In the genomic region with DNA sequence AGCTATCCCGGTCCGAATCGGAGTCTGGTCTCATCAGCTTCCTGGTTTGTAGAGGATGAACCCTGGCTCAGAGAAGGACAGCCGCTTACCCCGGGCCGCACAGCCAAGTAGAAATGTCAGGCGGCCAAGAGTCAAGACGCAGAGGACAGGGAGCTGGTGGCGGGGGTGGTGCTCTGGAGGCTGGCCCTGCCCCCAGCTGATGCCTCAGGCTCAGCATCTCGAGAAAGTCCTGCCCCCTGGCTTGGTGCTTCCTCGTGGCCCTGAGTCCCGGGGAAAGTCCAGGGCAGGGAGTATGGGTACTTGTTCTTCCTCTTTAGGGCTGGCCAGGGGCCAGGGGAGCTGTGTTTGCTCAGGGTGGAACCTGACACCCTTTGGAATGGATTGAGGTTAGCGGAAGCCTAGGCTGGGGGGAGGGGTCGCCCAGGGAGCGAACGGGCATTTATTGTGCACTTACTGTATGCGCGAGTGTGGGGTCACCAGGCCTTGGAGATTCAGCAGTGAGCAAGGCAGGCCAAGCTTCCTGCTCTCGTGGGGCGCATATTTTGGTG, we compare ENCODE assay signal across 1 cellular context.
TF ChIP-seq lines count a peak whose summit lies in the region.

No MANE protein-coding gene starts in this region.

TF ChIP-seq in HepG2, 621 proteins besides CTCF, POLR2A, EP300 and RAD21 (continued from another document and continues in another):
- TF ChIP-seq, protein P1, sequence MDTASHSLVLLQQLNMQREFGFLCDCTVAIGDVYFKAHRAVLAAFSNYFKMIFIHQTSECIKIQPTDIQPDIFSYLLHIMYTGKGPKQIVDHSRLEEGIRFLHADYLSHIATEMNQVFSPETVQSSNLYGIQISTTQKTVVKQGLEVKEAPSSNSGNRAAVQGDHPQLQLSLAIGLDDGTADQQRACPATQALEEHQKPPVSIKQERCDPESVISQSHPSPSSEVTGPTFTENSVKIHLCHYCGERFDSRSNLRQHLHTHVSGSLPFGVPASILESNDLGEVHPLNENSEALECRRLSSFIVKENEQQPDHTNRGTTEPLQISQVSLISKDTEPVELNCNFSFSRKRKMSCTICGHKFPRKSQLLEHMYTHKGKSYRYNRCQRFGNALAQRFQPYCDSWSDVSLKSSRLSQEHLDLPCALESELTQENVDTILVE (CRISPR knock-in tag; IDR thresholded peaks at IDR 0.05) = peak; percentile 83
- TF ChIP-seq, protein P2, sequence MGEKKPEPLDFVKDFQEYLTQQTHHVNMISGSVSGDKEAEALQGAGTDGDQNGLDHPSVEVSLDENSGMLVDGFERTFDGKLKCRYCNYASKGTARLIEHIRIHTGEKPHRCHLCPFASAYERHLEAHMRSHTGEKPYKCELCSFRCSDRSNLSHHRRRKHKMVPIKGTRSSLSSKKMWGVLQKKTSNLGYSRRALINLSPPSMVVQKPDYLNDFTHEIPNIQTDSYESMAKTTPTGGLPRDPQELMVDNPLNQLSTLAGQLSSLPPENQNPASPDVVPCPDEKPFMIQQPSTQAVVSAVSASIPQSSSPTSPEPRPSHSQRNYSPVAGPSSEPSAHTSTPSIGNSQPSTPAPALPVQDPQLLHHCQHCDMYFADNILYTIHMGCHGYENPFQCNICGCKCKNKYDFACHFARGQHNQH (CRISPR knock-in tag; IDR thresholded peaks at IDR 0.05) = peak; percentile 84
- TF ChIP-seq ZNF296 (CRISPR knock-in tag; conservative IDR thresholded peaks at IDR 0.05) = no peak
- no peak for TF ChIP-seq REL (CRISPR knock-in tag; conservative IDR thresholded peaks at IDR 0.05)
- TF ChIP-seq, protein P3, sequence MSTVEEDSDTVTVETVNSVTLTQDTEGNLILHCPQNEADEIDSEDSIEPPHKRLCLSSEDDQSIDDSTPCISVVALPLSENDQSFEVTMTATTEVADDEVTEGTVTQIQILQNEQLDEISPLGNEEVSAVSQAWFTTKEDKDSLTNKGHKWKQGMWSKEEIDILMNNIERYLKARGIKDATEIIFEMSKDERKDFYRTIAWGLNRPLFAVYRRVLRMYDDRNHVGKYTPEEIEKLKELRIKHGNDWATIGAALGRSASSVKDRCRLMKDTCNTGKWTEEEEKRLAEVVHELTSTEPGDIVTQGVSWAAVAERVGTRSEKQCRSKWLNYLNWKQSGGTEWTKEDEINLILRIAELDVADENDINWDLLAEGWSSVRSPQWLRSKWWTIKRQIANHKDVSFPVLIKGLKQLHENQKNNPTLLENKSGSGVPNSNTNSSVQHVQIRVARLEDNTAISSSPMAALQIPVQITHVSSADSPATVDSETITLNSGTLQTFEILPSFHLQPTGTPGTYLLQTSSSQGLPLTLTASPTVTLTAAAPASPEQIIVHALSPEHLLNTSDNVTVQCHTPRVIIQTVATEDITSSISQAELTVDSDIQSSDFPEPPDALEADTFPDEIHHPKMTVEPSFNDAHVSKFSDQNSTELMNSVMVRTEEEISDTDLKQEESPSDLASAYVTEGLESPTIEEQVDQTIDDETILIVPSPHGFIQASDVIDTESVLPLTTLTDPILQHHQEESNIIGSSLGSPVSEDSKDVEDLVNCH (CRISPR knock-in tag; IDR thresholded peaks at IDR 0.05) = no peak
- TF ChIP-seq STAG1 (CRISPR knock-in tag; IDR thresholded peaks at IDR 0.05) = peak; percentile 10; the same call in 1 of the 2 replicates
- TF ChIP-seq, protein P4, sequence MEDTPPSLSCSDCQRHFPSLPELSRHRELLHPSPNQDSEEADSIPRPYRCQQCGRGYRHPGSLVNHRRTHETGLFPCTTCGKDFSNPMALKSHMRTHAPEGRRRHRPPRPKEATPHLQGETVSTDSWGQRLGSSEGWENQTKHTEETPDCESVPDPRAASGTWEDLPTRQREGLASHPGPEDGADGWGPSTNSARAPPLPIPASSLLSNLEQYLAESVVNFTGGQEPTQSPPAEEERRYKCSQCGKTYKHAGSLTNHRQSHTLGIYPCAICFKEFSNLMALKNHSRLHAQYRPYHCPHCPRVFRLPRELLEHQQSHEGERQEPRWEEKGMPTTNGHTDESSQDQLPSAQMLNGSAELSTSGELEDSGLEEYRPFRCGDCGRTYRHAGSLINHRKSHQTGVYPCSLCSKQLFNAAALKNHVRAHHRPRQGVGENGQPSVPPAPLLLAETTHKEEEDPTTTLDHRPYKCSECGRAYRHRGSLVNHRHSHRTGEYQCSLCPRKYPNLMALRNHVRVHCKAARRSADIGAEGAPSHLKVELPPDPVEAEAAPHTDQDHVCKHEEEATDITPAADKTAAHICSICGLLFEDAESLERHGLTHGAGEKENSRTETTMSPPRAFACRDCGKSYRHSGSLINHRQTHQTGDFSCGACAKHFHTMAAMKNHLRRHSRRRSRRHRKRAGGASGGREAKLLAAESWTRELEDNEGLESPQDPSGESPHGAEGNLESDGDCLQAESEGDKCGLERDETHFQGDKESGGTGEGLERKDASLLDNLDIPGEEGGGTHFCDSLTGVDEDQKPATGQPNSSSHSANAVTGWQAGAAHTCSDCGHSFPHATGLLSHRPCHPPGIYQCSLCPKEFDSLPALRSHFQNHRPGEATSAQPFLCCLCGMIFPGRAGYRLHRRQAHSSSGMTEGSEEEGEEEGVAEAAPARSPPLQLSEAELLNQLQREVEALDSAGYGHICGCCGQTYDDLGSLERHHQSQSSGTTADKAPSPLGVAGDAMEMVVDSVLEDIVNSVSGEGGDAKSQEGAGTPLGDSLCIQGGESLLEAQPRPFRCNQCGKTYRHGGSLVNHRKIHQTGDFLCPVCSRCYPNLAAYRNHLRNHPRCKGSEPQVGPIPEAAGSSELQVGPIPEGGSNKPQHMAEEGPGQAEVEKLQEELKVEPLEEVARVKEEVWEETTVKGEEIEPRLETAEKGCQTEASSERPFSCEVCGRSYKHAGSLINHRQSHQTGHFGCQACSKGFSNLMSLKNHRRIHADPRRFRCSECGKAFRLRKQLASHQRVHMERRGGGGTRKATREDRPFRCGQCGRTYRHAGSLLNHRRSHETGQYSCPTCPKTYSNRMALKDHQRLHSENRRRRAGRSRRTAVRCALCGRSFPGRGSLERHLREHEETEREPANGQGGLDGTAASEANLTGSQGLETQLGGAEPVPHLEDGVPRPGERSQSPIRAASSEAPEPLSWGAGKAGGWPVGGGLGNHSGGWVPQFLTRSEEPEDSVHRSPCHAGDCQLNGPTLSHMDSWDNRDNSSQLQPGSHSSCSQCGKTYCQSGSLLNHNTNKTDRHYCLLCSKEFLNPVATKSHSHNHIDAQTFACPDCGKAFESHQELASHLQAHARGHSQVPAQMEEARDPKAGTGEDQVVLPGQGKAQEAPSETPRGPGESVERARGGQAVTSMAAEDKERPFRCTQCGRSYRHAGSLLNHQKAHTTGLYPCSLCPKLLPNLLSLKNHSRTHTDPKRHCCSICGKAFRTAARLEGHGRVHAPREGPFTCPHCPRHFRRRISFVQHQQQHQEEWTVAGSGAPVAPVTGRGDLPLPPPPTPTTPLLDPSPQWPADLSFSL (CRISPR knock-in tag; IDR thresholded peaks at IDR 0.05) = no peak
- TF ChIP-seq, protein P5, sequence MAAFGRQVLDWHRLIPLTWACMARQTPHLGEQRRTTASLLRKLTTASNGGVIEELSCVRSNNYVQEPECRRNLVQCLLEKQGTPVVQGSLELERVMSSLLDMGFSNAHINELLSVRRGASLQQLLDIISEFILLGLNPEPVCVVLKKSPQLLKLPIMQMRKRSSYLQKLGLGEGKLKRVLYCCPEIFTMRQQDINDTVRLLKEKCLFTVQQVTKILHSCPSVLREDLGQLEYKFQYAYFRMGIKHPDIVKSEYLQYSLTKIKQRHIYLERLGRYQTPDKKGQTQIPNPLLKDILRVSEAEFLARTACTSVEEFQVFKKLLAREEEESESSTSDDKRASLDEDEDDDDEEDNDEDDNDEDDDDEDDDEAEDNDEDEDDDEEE (CRISPR knock-in tag; IDR thresholded peaks at IDR 0.05) = no peak
- TF ChIP-seq NR3C1 (CRISPR knock-in tag; IDR thresholded peaks at IDR 0.05) = no peak
- TF ChIP-seq KLF11 (CRISPR knock-in tag; IDR thresholded peaks at IDR 0.05) = peak; percentile 37; the same call in 1 of the 2 replicates
- TF ChIP-seq BORCS8-MEF2B (CRISPR knock-in tag; IDR thresholded peaks at IDR 0.05) = peak; percentile 60; the same call in 1 of the 2 replicates
- TF ChIP-seq, protein P6, sequence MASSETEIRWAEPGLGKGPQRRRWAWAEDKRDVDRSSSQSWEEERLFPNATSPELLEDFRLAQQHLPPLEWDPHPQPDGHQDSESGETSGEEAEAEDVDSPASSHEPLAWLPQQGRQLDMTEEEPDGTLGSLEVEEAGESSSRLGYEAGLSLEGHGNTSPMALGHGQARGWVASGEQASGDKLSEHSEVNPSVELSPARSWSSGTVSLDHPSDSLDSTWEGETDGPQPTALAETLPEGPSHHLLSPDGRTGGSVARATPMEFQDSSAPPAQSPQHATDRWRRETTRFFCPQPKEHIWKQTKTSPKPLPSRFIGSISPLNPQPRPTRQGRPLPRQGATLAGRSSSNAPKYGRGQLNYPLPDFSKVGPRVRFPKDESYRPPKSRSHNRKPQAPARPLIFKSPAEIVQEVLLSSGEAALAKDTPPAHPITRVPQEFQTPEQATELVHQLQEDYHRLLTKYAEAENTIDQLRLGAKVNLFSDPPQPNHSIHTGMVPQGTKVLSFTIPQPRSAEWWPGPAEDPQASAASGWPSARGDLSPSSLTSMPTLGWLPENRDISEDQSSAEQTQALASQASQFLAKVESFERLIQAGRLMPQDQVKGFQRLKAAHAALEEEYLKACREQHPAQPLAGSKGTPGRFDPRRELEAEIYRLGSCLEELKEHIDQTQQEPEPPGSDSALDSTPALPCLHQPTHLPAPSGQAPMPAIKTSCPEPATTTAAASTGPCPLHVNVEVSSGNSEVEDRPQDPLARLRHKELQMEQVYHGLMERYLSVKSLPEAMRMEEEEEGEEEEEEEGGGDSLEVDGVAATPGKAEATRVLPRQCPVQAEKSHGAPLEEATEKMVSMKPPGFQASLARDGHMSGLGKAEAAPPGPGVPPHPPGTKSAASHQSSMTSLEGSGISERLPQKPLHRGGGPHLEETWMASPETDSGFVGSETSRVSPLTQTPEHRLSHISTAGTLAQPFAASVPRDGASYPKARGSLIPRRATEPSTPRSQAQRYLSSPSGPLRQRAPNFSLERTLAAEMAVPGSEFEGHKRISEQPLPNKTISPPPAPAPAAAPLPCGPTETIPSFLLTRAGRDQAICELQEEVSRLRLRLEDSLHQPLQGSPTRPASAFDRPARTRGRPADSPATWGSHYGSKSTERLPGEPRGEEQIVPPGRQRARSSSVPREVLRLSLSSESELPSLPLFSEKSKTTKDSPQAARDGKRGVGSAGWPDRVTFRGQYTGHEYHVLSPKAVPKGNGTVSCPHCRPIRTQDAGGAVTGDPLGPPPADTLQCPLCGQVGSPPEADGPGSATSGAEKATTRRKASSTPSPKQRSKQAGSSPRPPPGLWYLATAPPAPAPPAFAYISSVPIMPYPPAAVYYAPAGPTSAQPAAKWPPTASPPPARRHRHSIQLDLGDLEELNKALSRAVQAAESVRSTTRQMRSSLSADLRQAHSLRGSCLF (CRISPR knock-in tag; IDR thresholded peaks at IDR 0.05; ENCODE audit: borderline replicate concordance) = no peak
- TF ChIP-seq, protein P7, sequence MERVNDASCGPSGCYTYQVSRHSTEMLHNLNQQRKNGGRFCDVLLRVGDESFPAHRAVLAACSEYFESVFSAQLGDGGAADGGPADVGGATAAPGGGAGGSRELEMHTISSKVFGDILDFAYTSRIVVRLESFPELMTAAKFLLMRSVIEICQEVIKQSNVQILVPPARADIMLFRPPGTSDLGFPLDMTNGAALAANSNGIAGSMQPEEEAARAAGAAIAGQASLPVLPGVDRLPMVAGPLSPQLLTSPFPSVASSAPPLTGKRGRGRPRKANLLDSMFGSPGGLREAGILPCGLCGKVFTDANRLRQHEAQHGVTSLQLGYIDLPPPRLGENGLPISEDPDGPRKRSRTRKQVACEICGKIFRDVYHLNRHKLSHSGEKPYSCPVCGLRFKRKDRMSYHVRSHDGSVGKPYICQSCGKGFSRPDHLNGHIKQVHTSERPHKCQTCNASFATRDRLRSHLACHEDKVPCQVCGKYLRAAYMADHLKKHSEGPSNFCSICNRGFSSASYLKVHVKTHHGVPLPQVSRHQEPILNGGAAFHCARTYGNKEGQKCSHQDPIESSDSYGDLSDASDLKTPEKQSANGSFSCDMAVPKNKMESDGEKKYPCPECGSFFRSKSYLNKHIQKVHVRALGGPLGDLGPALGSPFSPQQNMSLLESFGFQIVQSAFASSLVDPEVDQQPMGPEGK (CRISPR knock-in tag; IDR thresholded peaks at IDR 0.05) = peak; percentile 80
- no peak for TF ChIP-seq HMGA1 (CRISPR knock-in tag; conservative IDR thresholded peaks at IDR 0.05)
- TF ChIP-seq PAX8 (CRISPR knock-in tag; IDR thresholded peaks at IDR 0.05; ENCODE audit: borderline replicate concordance) = no peak
- TF ChIP-seq CENPX (CRISPR knock-in tag; IDR thresholded peaks at IDR 0.05) = no peak
- TF ChIP-seq, protein P8, sequence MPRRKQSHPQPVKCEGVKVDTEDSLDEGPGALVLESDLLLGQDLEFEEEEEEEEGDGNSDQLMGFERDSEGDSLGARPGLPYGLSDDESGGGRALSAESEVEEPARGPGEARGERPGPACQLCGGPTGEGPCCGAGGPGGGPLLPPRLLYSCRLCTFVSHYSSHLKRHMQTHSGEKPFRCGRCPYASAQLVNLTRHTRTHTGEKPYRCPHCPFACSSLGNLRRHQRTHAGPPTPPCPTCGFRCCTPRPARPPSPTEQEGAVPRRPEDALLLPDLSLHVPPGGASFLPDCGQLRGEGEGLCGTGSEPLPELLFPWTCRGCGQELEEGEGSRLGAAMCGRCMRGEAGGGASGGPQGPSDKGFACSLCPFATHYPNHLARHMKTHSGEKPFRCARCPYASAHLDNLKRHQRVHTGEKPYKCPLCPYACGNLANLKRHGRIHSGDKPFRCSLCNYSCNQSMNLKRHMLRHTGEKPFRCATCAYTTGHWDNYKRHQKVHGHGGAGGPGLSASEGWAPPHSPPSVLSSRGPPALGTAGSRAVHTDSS (CRISPR knock-in tag; conservative IDR thresholded peaks at IDR 0.05) = no peak
